Comparison of ENCODE assay signal across 8 cellular contexts in the genomic region with DNA sequence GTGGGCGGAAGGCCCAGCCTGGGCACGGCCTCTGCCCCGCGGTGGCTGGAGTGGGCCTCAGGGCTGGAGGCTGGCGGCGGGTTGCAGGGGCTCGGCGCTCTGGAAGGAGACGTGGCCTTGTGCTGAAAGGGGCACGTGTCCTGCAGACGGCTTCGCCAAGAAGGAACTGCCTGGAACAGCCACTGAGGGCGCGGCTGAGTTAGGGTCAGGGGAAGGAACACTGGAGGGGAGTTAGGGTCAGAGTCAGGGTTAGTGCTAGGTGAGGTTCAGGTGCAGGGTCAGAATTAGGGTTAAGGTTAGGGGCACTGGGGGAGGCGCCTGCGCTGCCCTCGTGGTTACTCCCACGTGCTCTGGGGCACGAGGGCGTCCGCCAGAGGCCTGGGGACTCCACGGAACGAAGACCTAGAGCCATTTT. TPM values are rescaled to one million over a fixed set of nuclear protein-coding genes. Genes with fewer than 3 reads are reported as not detected.
DNase-seq lines count a peak whose midpoint lies in the region; ATAC-seq and TF ChIP-seq lines count a peak whose summit lies in the region.

No MANE protein-coding gene starts in this region.

- H3K4me1 ChIP-seq in esophagus squamous epithelium, result peaks cover 9 to 40% (median 14%) of the 10 kb centered on the region in 3 donors

- DNase-seq in ELF-1 (ENCODE audit: low read depth, low spot score) (peak; percentile 21), T-helper 9 cell (peak; percentile 8), esophagus squamous epithelium (lab: John Stamatoyannopoulos, UW) (no peak), retina (peak; percentile 28), nucleus accumbens (lab: John Stamatoyannopoulos, UW) (no peak), cerebellar cortex (ENCODE audit: low spot score) (no peak)

- intact Hi-C loops in esophagus squamous epithelium (cut with DNase I), result no loop called here

- ATAC-seq in HG03439 (IDR thresholded peaks at IDR 0.05; ENCODE audit: unreplicated experiment) (no peak), GM18519 (IDR thresholded peaks at IDR 0.05; ENCODE audit: low FRiP score, unreplicated experiment) (no peak)

- TF ChIP-seq CTCF in esophagus squamous epithelium (IDR thresholded peaks at IDR 0.05), result no peak

- H3K36me3 ChIP-seq in esophagus squamous epithelium, result no peaks in the 10 kb centered on the region

- no peak for TF ChIP-seq POLR2A in esophagus squamous epithelium (IDR thresholded peaks at IDR 0.05)

- H3K9me3 ChIP-seq in esophagus squamous epithelium, result no peaks in the 10 kb centered on the region

- WGBS in esophagus squamous epithelium, 2 donors, result 88 to 92% methylated on average over 18 to 23 of the region's 23 CpGs

- no peaks in the 10 kb centered on the region for H3K27me3 ChIP-seq in esophagus squamous epithelium

- H3K27ac ChIP-seq in esophagus squamous epithelium, result peak overlapping the region in 3 of 4 donors; percentile 88 to 98 (median 95)

- H3K4me3 ChIP-seq in esophagus squamous epithelium, result no peak overlapping the region

RNA-seq across cellular contexts. Expression of gene ADNP2, which starts 0.9 kb away (rescaled TPM):
- total RNA-seq in esophagus squamous epithelium, result 10 to 100 TPM; 10.4 to 16.6 (median 12.9) TPM

Comparison
In these comparisons a context has a peak if more than half of its experiments do, and no peak if none do; other contexts are left out.
1. DNase-seq: peak in ELF-1 (single experiment), T-helper 9 cell (single experiment) and retina (single experiment); none in esophagus squamous epithelium (single experiment), nucleus accumbens (0 of 56) and cerebellar cortex (single experiment).